17 cellular contexts compared by ENCODE assay signal in the genomic region with DNA sequence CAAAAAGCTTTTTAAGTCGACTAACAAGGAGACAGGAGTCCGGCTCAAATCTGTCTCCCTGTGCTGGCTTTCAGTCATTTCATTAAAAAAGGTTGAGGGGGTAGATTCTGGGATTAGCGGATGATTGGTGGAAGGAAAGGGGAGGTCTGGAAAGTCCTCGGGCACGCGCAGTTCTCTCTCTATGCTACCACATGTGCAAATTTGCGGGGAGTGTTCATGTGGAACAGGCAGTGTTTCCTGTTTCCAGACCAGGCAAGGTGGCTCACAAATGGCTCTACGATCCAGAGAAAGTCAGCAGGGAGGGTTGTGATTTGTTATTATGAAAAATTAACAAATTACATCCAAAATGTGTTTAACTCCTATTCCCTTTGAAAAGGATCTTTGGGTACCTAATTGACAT.
"Had no signal": no experiment of that assay in that cellular context is flagged by ENCODE, and none has a peak within 500 bp of the region (broad histone marks: within the 10 kb centered on the region; RNA-seq: fewer than 3 reads in every experiment).

No MANE protein-coding gene starts in this region.

- H3K79me2 ChIP-seq: hepatocyte had no signal

- H2AFZ ChIP-seq: hepatocyte had no signal

- ATAC-seq: activated T-cell treated with anti-CD3 and anti-CD28 coated beads, Interleukin-2, amount 50 U/mL, for 72 hours; effector memory CD8-positive, alpha-beta T cell; gastroesophageal sphincter; lower lobe of right lung; naive thymus-derived CD4-positive, alpha-beta T cell had no signal

- H3K27ac ChIP-seq: epithelial cell of prostate, gastroesophageal sphincter, hepatocyte, lower lobe of right lung, neutrophil, right atrium auricular region, tibial nerve had no signal

- H3K27me3 ChIP-seq: gastroesophageal sphincter, right atrium auricular region, tibial nerve had no signal

- H3K4me2 ChIP-seq: hepatocyte had no signal

- H3K9me3 ChIP-seq: lower lobe of right lung, neutrophil had no signal

- H3K4me1 Mint-ChIP-seq: activated naive CD8-positive, alpha-beta T cell treated with anti-CD3 and anti-CD28 coated beads, Interleukin-2, amount 10 ng/mL, durations not matched to agents 7 days and 5 days; naive thymus-derived CD4-positive, alpha-beta T cell had no signal

- DNase-seq: activated CD4-positive, alpha-beta memory T cell treated with anti-CD3 and anti-CD28 coated beads for 36 hours; activated CD8-positive, alpha-beta memory T cell treated with anti-CD3 and anti-CD28 coated beads, Interleukin-2, amount 50 U/mL, for 4 hours; activated gamma-delta T cell treated with Interleukin-2 at 50 U/mL for 16 hours; activated naive CD8-positive, alpha-beta T cell treated with anti-CD3 and anti-CD28 coated beads, Interleukin-2, amount 10 ng/mL, durations not matched to agents 7 days and 5 days; activated T-cell treated with anti-CD3 and anti-CD28 coated beads, Interleukin-2, amount 50 U/mL, for 72 hours; cerebellar nuclear complex; effector memory CD8-positive, alpha-beta T cell; lower lobe of right lung; naive thymus-derived CD4-positive, alpha-beta T cell; small intestine had no signal

- H3K36me3 ChIP-seq: gastroesophageal sphincter, lower lobe of right lung, neutrophil, right atrium auricular region, tibial nerve had no signal

- H3K27ac Mint-ChIP-seq: activated CD4-positive, alpha-beta memory T cell treated with anti-CD3 and anti-CD28 coated beads for 36 hours; activated naive CD8-positive, alpha-beta T cell treated with anti-CD3 and anti-CD28 coated beads, Interleukin-2, amount 10 ng/mL, durations not matched to agents 7 days and 5 days; activated T-cell treated with anti-CD3 and anti-CD28 coated beads, Interleukin-2, amount 50 U/mL, for 72 hours; dendritic cell treated with granulocyte-macrophage colony-stimulating factor and Interleukin-4, amounts not matched to agents 40 ng/mL and 50 ng/mL, for 4 days; effector memory CD8-positive, alpha-beta T cell had no signal

- H3K9me3 Mint-ChIP-seq: activated T-cell treated with anti-CD3 and anti-CD28 coated beads, Interleukin-2, amount 50 U/mL, for 72 hours; dendritic cell treated with granulocyte-macrophage colony-stimulating factor and Interleukin-4, amounts not matched to agents 40 ng/mL and 50 ng/mL, for 4 days; effector memory CD8-positive, alpha-beta T cell had no signal

- H3K4me3 Mint-ChIP-seq: activated CD4-positive, alpha-beta memory T cell treated with anti-CD3 and anti-CD28 coated beads for 36 hours; activated naive CD8-positive, alpha-beta T cell treated with anti-CD3 and anti-CD28 coated beads, Interleukin-2, amount 10 ng/mL, durations not matched to agents 7 days and 5 days; activated T-cell treated with anti-CD3 and anti-CD28 coated beads, Interleukin-2, amount 50 U/mL, for 72 hours; dendritic cell treated with granulocyte-macrophage colony-stimulating factor and Interleukin-4, amounts not matched to agents 40 ng/mL and 50 ng/mL, for 4 days; effector memory CD8-positive, alpha-beta T cell; naive thymus-derived CD4-positive, alpha-beta T cell had no signal

- H3K4me1 ChIP-seq: gastroesophageal sphincter, lower lobe of right lung, right atrium auricular region, tibial nerve had no signal

- H3K4me3 ChIP-seq: gastroesophageal sphincter, hepatocyte, lower lobe of right lung, right atrium auricular region, tibial nerve had no signal
